35 cellular contexts compared by ENCODE assay signal in the genomic region with DNA sequence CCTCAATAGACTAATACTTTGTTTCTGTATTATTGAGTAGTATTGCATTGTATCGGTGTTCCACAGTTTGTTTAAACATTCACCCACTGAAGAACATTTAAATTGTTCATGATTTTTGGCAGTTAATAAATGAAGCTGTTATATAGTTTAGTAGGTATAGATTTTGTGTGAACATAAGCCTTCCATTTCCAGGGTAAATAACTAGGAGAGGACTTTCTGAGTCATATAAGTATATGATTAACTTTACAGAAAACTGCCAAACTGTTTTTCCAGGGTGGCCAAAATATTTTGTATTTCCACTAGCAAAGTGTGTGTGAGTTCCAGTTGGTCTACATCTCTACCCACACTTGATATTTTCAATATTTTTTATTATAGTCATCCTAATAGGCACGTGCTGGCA.
DNase-seq lines count a peak whose midpoint lies in the region; ATAC-seq, FAIRE-seq and TF ChIP-seq lines count a peak whose summit lies in the region.
"Had no signal": no experiment of that assay in that cellular context is flagged by ENCODE, and none has a peak within 500 bp of the region (broad histone marks: within the 10 kb centered on the region; RNA-seq: fewer than 3 reads in every experiment).

No MANE protein-coding gene starts in this region.

- no peaks in the 10 kb centered on the region for H3K4me1 ChIP-seq in mucosa of descending colon (ENCODE audit: low read depth)
- H3K4me1 ChIP-seq in esophagus muscularis mucosa: no peaks in the 10 kb centered on the region
- no peaks in the 10 kb centered on the region for H3K4me1 ChIP-seq in HAP-1
- H3K4me1 ChIP-seq: A549, BE2C, BLaER1 had no signal

- 83% methylated on average over 2 of the region's 2 CpGs for WGBS in esophagus muscularis mucosa

- no peak for TF ChIP-seq CTCF in mucosa of descending colon (IDR thresholded peaks at IDR 0.05)
- no peak for TF ChIP-seq CTCF in esophagus muscularis mucosa (IDR thresholded peaks at IDR 0.05)

- FAIRE-seq in RCC 7860 (lab: Jason Lieb, UNC): peak; percentile 38
- FAIRE-seq: A204.1, A549, D721Med had no signal

- intact Hi-C loops in left colon (cut with DNase I, micrococcal nuclease) (no loop called here), mucosa of descending colon (cut with DNase I, micrococcal nuclease) (no loop called here), esophagus muscularis mucosa (cut with DNase I) (no loop called here)

- in situ Hi-C loops in HAP-1 (cut with MboI; ENCODE audit: low sequenced_read_pairs): no loop called here

- no peak for DNase-seq in RCC 7860 (ENCODE audit: low spot score)
- DNase-seq in left colon: no peak
- DNase-seq in mucosa of descending colon: no peak
- DNase-seq in renal cortical epithelial cell (ENCODE audit: low read depth): peak; percentile 27
- no peak for DNase-seq in esophagus muscularis mucosa (ENCODE audit: extremely low spot score)
- no peak for DNase-seq in cerebellar nuclear complex (lab: John Stamatoyannopoulos, UW)
- no peak for DNase-seq in HAP-1 (ENCODE audit: low spot score in 2 of 2)
- DNase-seq in T1000 (lab: John Stamatoyannopoulos, UW): no peak
- DNase-seq: 8988T; ACHN; AML-193; BE2C; C1 segment of cervical spinal cord; Caco-2; Calu3; CD4-positive, alpha-beta memory T cell; CD4-positive, alpha-beta T cell; CD4-positive, CD25-positive, alpha-beta regulatory T cell; CD8-positive, alpha-beta memory T cell; CD8-positive, alpha-beta T cell; COR-L47; DMS 273 treated with DMSO at 0.1 percent for 48 hours; DMS153; DMS53; DMS79; DMS79 treated with DMSO at 0.1 percent for 48 hours; DND-41; EL had no signal

- H3K36me3 ChIP-seq in mucosa of descending colon (ENCODE audit: low read depth) (no peaks in the 10 kb centered on the region), esophagus muscularis mucosa (no peaks in the 10 kb centered on the region), HAP-1 (replicated peaks) (no peaks in the 10 kb centered on the region)
- H3K36me3 ChIP-seq: BE2C; BLaER1; BLaER1 treated with 17β-estradiol and CSF1 and Interleukin-3, amounts not matched to agents 10 nM and 100 nM had no signal

- H3K4me3 ChIP-seq in mucosa of descending colon (no peak overlapping the region), esophagus muscularis mucosa (no peak overlapping the region), HAP-1 (no peak overlapping the region)
- H3K4me3 ChIP-seq: A549; BLaER1; BLaER1 treated with 17β-estradiol and CSF1 and Interleukin-3, amounts not matched to agents 10 nM and 100 nM had no signal

- H3K9me3 ChIP-seq in mucosa of descending colon: no peaks in the 10 kb centered on the region
- no peaks in the 10 kb centered on the region for H3K9me3 ChIP-seq in esophagus muscularis mucosa
- no peaks in the 10 kb centered on the region for H3K9me3 ChIP-seq in HAP-1
- H3K9me3 ChIP-seq: A549, BE2C, BLaER1, Caco-2 had no signal

- ATAC-seq in left colon: peak; percentile 74
- peak; percentile 67 for ATAC-seq in mucosa of descending colon
- ATAC-seq: A549; CD8-positive, alpha-beta T cell had no signal

- H3K27ac ChIP-seq in esophagus muscularis mucosa (replicated peaks in 1 of 4): no peak overlapping the region
- H3K27ac ChIP-seq: 22Rv1; A549; BLaER1; BLaER1 treated with 17β-estradiol and CSF1 and Interleukin-3, amounts not matched to agents 10 nM and 100 nM; C4-2B had no signal

- no peak for TF ChIP-seq POLR2A in esophagus muscularis mucosa (IDR thresholded peaks at IDR 0.05; ENCODE audit: low read depth)

- H3K27me3 ChIP-seq in esophagus muscularis mucosa: no peaks in the 10 kb centered on the region
- H3K27me3 ChIP-seq in HAP-1 (ENCODE audit: low read depth): no peaks in the 10 kb centered on the region
- H3K27me3 ChIP-seq: BE2C; BLaER1; BLaER1 treated with 17β-estradiol and CSF1 and Interleukin-3, amounts not matched to agents 10 nM and 100 nM had no signal

- TF ChIP-seq EP300 in esophagus muscularis mucosa (IDR thresholded peaks at IDR 0.05): no peak
